In genomic region chr4:48725414-48725813, GRCh38 we compare ENCODE assay signal across 21 cellular contexts. TPM values are rescaled to one million over a fixed set of nuclear protein-coding genes. Genes with fewer than 3 reads are reported as not detected.
DNase-seq lines count a peak whose midpoint lies in the region; ATAC-seq and TF ChIP-seq lines count a peak whose summit lies in the region.
"Had no signal": no experiment of that assay in that cellular context is flagged by ENCODE, and none has a peak within 500 bp of the region (broad histone marks: within the 10 kb centered on the region; RNA-seq: fewer than 3 reads in every experiment).

No MANE protein-coding gene starts in this region.

- in situ Hi-C loops in SK-MEL-5 (cut with HindIII; ENCODE audit: low pct_unique_long_range_greater_than_20kb, low sequenced_read_pairs) (no loop called here), HAP-1 (cut with MboI; ENCODE audit: low sequenced_read_pairs) (no loop called here)

- H3K27ac ChIP-seq in CD4-positive, CD25-positive, alpha-beta regulatory T cell (ENCODE audit: insufficient read depth, low read length, poor library complexity, severe bottlenecking): no peak overlapping the region
- H3K27ac ChIP-seq: BLaER1, sigmoid colon had no signal

- no peak for TF ChIP-seq CTCF in glutamatergic neuron (IDR thresholded peaks at IDR 0.05; ENCODE audit: partially characterized antibody, unreplicated experiment)

- peaks cover 15% of the 10 kb centered on the region for H3K36me3 Mint-ChIP-seq in CD4-positive, CD25-positive, alpha-beta regulatory T cell
- H3K36me3 Mint-ChIP-seq in glutamatergic neuron (ENCODE audit: unreplicated experiment): no peaks in the 10 kb centered on the region

- no peaks in the 10 kb centered on the region for H3K27me3 ChIP-seq in CD4-positive, CD25-positive, alpha-beta regulatory T cell (ENCODE audit: control insufficient read depth, insufficient read depth, low read length)
- H3K27me3 ChIP-seq in HAP-1 (ENCODE audit: low read depth): no peaks in the 10 kb centered on the region
- H3K27me3 ChIP-seq: BLaER1, MG63, sigmoid colon had no signal

- H3K27ac Mint-ChIP-seq in CD4-positive, CD25-positive, alpha-beta regulatory T cell: peak overlapping the region in 2 of 3 donors; percentile 34 to 42
- peak overlapping the region; percentile 14 for H3K27ac Mint-ChIP-seq in glutamatergic neuron (ENCODE audit: unreplicated experiment)
- H3K27ac Mint-ChIP-seq: activated CD4-positive, alpha-beta memory T cell treated with anti-CD3 and anti-CD28 coated beads for 36 hours had no signal

- H3K36me3 ChIP-seq in CD4-positive, CD25-positive, alpha-beta regulatory T cell (ENCODE audit: control insufficient read depth, insufficient read depth, low read length): no peaks in the 10 kb centered on the region
- no peaks in the 10 kb centered on the region for H3K36me3 ChIP-seq in HAP-1 (replicated peaks)
- H3K36me3 ChIP-seq: MG63, sigmoid colon had no signal

- peak overlapping the region in 1 of 4 donors; percentile 35 for H3K4me3 Mint-ChIP-seq in CD4-positive, CD25-positive, alpha-beta regulatory T cell
- H3K4me3 Mint-ChIP-seq in glutamatergic neuron (ENCODE audit: unreplicated experiment): no peak overlapping the region
- H3K4me3 Mint-ChIP-seq: activated CD4-positive, alpha-beta memory T cell treated with anti-CD3 and anti-CD28 coated beads for 36 hours; activated naive CD8-positive, alpha-beta T cell treated with anti-CD3 and anti-CD28 coated beads, Interleukin-2, amount 50 U/mL, for 24 hours; brain had no signal

- no peak overlapping the region for H3K4me3 ChIP-seq in CD4-positive, CD25-positive, alpha-beta regulatory T cell (ENCODE audit: low read depth, low read length)
- no peak overlapping the region for H3K4me3 ChIP-seq in HAP-1
- H3K4me3 ChIP-seq: BLaER1, MG63, sigmoid colon had no signal

- H3K27me3 Mint-ChIP-seq in CD4-positive, CD25-positive, alpha-beta regulatory T cell: no peaks in the 10 kb centered on the region
- H3K27me3 Mint-ChIP-seq in glutamatergic neuron (ENCODE audit: unreplicated experiment): peaks cover 4% of the 10 kb centered on the region
- H3K27me3 Mint-ChIP-seq: activated CD4-positive, alpha-beta memory T cell treated with anti-CD3 and anti-CD28 coated beads for 36 hours; activated naive CD8-positive, alpha-beta T cell treated with anti-CD3 and anti-CD28 coated beads, Interleukin-2, amount 50 U/mL, for 24 hours; brain had no signal

- peaks cover 61 to 92% (median 82%) of the 10 kb centered on the region in 4 donors for H3K4me1 Mint-ChIP-seq in CD4-positive, CD25-positive, alpha-beta regulatory T cell
- H3K4me1 Mint-ChIP-seq in glutamatergic neuron (ENCODE audit: low read depth, unreplicated experiment): peaks cover 51% of the 10 kb centered on the region

- peaks cover 0 to 4% (median 0%) of the 10 kb centered on the region in 7 donors for H3K9me3 Mint-ChIP-seq in CD4-positive, CD25-positive, alpha-beta regulatory T cell
- peaks cover 11% of the 10 kb centered on the region for H3K9me3 Mint-ChIP-seq in glutamatergic neuron (ENCODE audit: unreplicated experiment)
- H3K9me3 Mint-ChIP-seq: activated CD4-positive, alpha-beta memory T cell treated with anti-CD3 and anti-CD28 coated beads for 36 hours had no signal

- ATAC-seq in CD4-positive, CD25-positive, alpha-beta regulatory T cell (ENCODE audit: low read depth in 2 of 2): no peak
- no peak for ATAC-seq in GM18867 (IDR thresholded peaks at IDR 0.05; ENCODE audit: unreplicated experiment)
- ATAC-seq: activated CD4-positive, CD25-positive, alpha-beta regulatory T cell treated with anti-CD3 and anti-CD28 coated beads, Interleukin-2, amount 50 U/mL, for 24 hours; activated naive CD8-positive, alpha-beta T cell treated with anti-CD3 and anti-CD28 coated beads, Interleukin-2, amount 50 U/mL, for 24 hours; left ventricle myocardium superior had no signal

- peaks cover 47% of the 10 kb centered on the region for H3K4me1 ChIP-seq in CD4-positive, CD25-positive, alpha-beta regulatory T cell (ENCODE audit: control insufficient read depth, insufficient read depth, low read length, poor library complexity, severe bottlenecking)
- peaks cover 12% of the 10 kb centered on the region for H3K4me1 ChIP-seq in HAP-1

- no peaks in the 10 kb centered on the region for H3K9me3 ChIP-seq in CD4-positive, CD25-positive, alpha-beta regulatory T cell (ENCODE audit: control insufficient read depth in 2 of 2, low read length in 2 of 2)
- no peaks in the 10 kb centered on the region for H3K9me3 ChIP-seq in HAP-1
- H3K9me3 ChIP-seq: MG63, sigmoid colon had no signal

- no peak for DNase-seq in CD4-positive, CD25-positive, alpha-beta regulatory T cell
- DNase-seq in SK-MEL-5 (ENCODE audit: low read depth, low spot score) (peak; percentile 15), glutamatergic neuron (no peak), pons (ENCODE audit: low spot score) (peak; percentile 75), AG08396 (ENCODE audit: low spot score) (no peak), HAP-1 (ENCODE audit: low spot score in 2 of 2) (no peak)
- DNase-seq in stimulated activated CD4-positive, alpha-beta T cell treated with anti-CD3 and anti-CD28 coated beads, Interleukin-4, amount 100 ng/mL, for 24 hours: no peak
- DNase-seq: activated CD4-positive, alpha-beta memory T cell treated with anti-CD3 and anti-CD28 coated beads for 36 hours; activated effector memory CD4-positive, alpha-beta T cell treated with anti-CD3 and anti-CD28 coated beads, Interleukin-2, amount 50 U/mL, for 16 hours; activated naive CD8-positive, alpha-beta T cell treated with anti-CD3 and anti-CD28 coated beads, Interleukin-2, amount 50 U/mL, for 24 hours; effector CD8-positive, alpha-beta T cell; left ventricle myocardium superior; MG63; NCI-H1436; SHP77 treated with DMSO at 0.1 percent for 48 hours; sigmoid colon; stimulated activated CD8-positive, alpha-beta memory T cell treated with anti-CD3 and anti-CD28 coated beads, Interleukin-4, amount 100 ng/mL, for 48 hours had no signal

RNA-seq across cellular contexts. Expression of gene FRYL, which starts 54.7 kb away (rescaled TPM):
- total RNA-seq in CD4-positive, CD25-positive, alpha-beta regulatory T cell: 135 TPM
- polyA plus RNA-seq in CD4-positive, CD25-positive, alpha-beta regulatory T cell: 10 to 100 TPM; 27.5 to 34.3 (median 31.2) TPM
- total RNA-seq in SK-MEL-5 (2014; rRNA removed; shearing (Covaris generic)): 41.6 and 43.5 TPM in 2 replicates
- polyA plus RNA-seq in SK-MEL-5 (2015; cell fraction: cytosol; rRNA removed): 12.6 and 21.6 TPM in 2 replicates
- 46.8 and 52.9 TPM in 2 replicates for polyA plus RNA-seq in SK-MEL-5 (2015; cell fraction: nucleus; rRNA removed)
- total RNA-seq in glutamatergic neuron (ENCODE audit: unreplicated experiment): 190 TPM

Comparison
In these comparisons a context has a peak if more than half of its experiments do, and no peak if none do; other contexts are left out.
1. DNase-seq: peak in SK-MEL-5 (single experiment) and pons (single experiment); none in CD4-positive, CD25-positive, alpha-beta regulatory T cell (0 of 3), glutamatergic neuron (single experiment), AG08396 (single experiment), HAP-1 (0 of 2) and stimulated activated CD4-positive, alpha-beta T cell treated with anti-CD3 and anti-CD28 coated beads, Interleukin-4, amount 100 ng/mL, for 24 hours (single experiment).